In genomic region chr12:125186471-125187147, GRCh38 we compare ENCODE assay signal across 1 cellular context.
TF ChIP-seq lines count a peak whose summit lies in the region.

No MANE protein-coding gene starts in this region.

TF ChIP-seq in HepG2, 621 proteins besides CTCF, POLR2A, EP300 and RAD21 (continued from another document):
- TF ChIP-seq ZNF276 (CRISPR knock-in tag; IDR thresholded peaks at IDR 0.05; ENCODE audit: low read depth), result no peak
- no peak for TF ChIP-seq ASH2L (IDR thresholded peaks at IDR 0.05; ENCODE audit: insufficient read length, low read depth, low read length)
- TF ChIP-seq ZBTB26 (CRISPR knock-in tag; IDR thresholded peaks at IDR 0.05; ENCODE audit: borderline replicate concordance), result no peak
- no peak for TF ChIP-seq PHF20 (CRISPR knock-in tag; IDR thresholded peaks at IDR 0.05)
- no peak for TF ChIP-seq BCL3 (CRISPR knock-in tag; IDR thresholded peaks at IDR 0.05)
- TF ChIP-seq ZBTB44 (CRISPR knock-in tag; IDR thresholded peaks at IDR 0.05), result no peak
- TF ChIP-seq MAF1 (CRISPR knock-in tag; IDR thresholded peaks at IDR 0.05; ENCODE audit: borderline replicate concordance), result no peak
- TF ChIP-seq RBAK (CRISPR knock-in tag; IDR thresholded peaks at IDR 0.05), result no peak
- no peak for TF ChIP-seq AHDC1 (CRISPR knock-in tag; IDR thresholded peaks at IDR 0.05; ENCODE audit: borderline replicate concordance)
- TF ChIP-seq SMC3 (IDR thresholded peaks at IDR 0.05; ENCODE audit: low read length), result no peak
- TF ChIP-seq MXD3 (CRISPR knock-in tag; IDR thresholded peaks at IDR 0.05), result no peak
- no peak for TF ChIP-seq ZNF839 (CRISPR knock-in tag; IDR thresholded peaks at IDR 0.05; ENCODE audit: borderline replicate concordance)
- TF ChIP-seq ZSCAN25 (CRISPR knock-in tag; IDR thresholded peaks at IDR 0.05), result no peak
- no peak for TF ChIP-seq GLMP (CRISPR knock-in tag; IDR thresholded peaks at IDR 0.05; ENCODE audit: borderline replicate concordance)
- no peak for TF ChIP-seq ZNF431 (CRISPR knock-in tag; IDR thresholded peaks at IDR 0.05; ENCODE audit: borderline replicate concordance, low read depth)
- no peak for TF ChIP-seq AKNA (CRISPR knock-in tag; IDR thresholded peaks at IDR 0.05; ENCODE audit: borderline replicate concordance)
- TF ChIP-seq CEBPB (IDR thresholded peaks at IDR 0.05; ENCODE audit: borderline replicate concordance, low read depth, low read length), result no peak
- TF ChIP-seq ELF3 (CRISPR knock-in tag; IDR thresholded peaks at IDR 0.05), result no peak
TF ChIP-seq in HepG2: peak in this region for 0.
